10 cellular contexts compared by ENCODE assay signal in the genomic region with DNA sequence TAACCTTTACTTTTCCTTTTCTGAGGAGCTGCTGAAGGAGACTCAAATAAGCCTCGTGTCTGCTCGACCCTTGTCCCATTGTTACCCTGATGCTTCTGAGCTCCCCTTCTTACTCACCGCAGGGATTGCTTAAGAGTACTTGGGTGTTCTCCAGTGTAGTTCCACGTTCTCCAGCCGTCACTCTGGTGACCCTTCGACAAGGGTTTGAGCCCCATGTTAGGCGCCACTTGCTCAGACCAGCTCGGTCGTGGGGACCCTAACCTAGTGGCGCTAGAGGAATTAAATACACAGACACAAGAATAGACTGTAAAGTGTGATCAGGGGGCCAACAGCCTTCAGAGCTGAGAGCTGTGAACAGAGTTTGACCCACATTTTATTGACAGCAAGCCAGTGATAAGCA. TPM values are rescaled to one million over a fixed set of nuclear protein-coding genes. Genes with fewer than 3 reads are reported as not detected.
DNase-seq lines count a peak whose midpoint lies in the region; ATAC-seq, FAIRE-seq and TF ChIP-seq lines count a peak whose summit lies in the region.
"Had no signal": no experiment of that assay in that cellular context is flagged by ENCODE, and none has a peak within 500 bp of the region (broad histone marks: within the 10 kb centered on the region; RNA-seq: fewer than 3 reads in every experiment).

No MANE protein-coding gene starts in this region.

- H2BK20ac ChIP-seq in H9 (ENCODE audit: low read depth, low read length, poor library complexity, severe bottlenecking): no peak overlapping the region

- H2BK5ac ChIP-seq in H9 (ENCODE audit: insufficient read length, low read length): no peak overlapping the region

- no peak overlapping the region for H3K9ac ChIP-seq in H9 (ENCODE audit: extremely low read depth, insufficient read length, low read length)
- no peak overlapping the region for H3K9ac ChIP-seq in astrocyte (ENCODE audit: low read length)

- H3K4me2 ChIP-seq in H9 (ENCODE audit: insufficient read depth, insufficient read length, low read length): no peak overlapping the region
- no peak overlapping the region for H3K4me2 ChIP-seq in astrocyte (ENCODE audit: low read length)
- H3K4me2 ChIP-seq: hepatocyte had no signal

- no peaks in the 10 kb centered on the region for H4K20me1 ChIP-seq in H9 (ENCODE audit: control insufficient read depth, insufficient read depth, insufficient read length)
- H4K20me1 ChIP-seq in astrocyte (ENCODE audit: insufficient read depth, low read length): no peaks in the 10 kb centered on the region

- no peak overlapping the region for H2BK12ac ChIP-seq in H9 (ENCODE audit: insufficient read length, low read depth, low read length)

- peak; percentile 14 to 49 (median 24) for DNase-seq in NCI-H1417 (lab: John Stamatoyannopoulos, UW)
- DNase-seq in NCI-H1417 treated with DMSO at 0.1 percent for 48 hours (lab: John Stamatoyannopoulos, UW): no peak
- peak; percentile 51 for DNase-seq in H9
- DNase-seq in astrocyte (ENCODE audit: low read depth): peak; percentile 39
- DNase-seq in left kidney (ENCODE audit: low read depth, low spot score): peak; percentile 41
- DNase-seq in esophagus squamous epithelium (lab: John Stamatoyannopoulos, UW): no peak
- DNase-seq: NCI-H146 had no signal

- H3K4ac ChIP-seq in H9 (ENCODE audit: low read depth, low read length): no peak overlapping the region

- peaks cover 2% of the 10 kb centered on the region for H3K79me1 ChIP-seq in H9 (ENCODE audit: insufficient read depth, low read depth, low read length, poor library complexity, severe bottlenecking)

- no peak for ATAC-seq in HG03457 (IDR thresholded peaks at IDR 0.05; ENCODE audit: unreplicated experiment)
- ATAC-seq in GM18519 (IDR thresholded peaks at IDR 0.05; ENCODE audit: low FRiP score, unreplicated experiment): no peak

- no peak overlapping the region for H3K14ac ChIP-seq in H9 (ENCODE audit: insufficient read depth, low read length)

- H3K4me3 Mint-ChIP-seq in H9: no peak overlapping the region
- no peak overlapping the region for H3K4me3 Mint-ChIP-seq in astrocyte (ENCODE audit: unreplicated experiment)

- H3K9me3 ChIP-seq in H9 (ENCODE audit: control insufficient read depth, low read depth, low read length): peaks cover 69% of the 10 kb centered on the region
- H3K9me3 ChIP-seq in astrocyte (ENCODE audit: insufficient read depth, low read depth, low read length): peaks cover 33% of the 10 kb centered on the region
- peaks cover 13 to 99% (median 78%) of the 10 kb centered on the region in 3 donors for H3K9me3 ChIP-seq in esophagus squamous epithelium

- no peak overlapping the region for H2BK15ac ChIP-seq in H9 (ENCODE audit: low read depth, low read length)

- no peak overlapping the region for H4K91ac ChIP-seq in H9 (ENCODE audit: insufficient read length, low read depth, low read length)

- no peak overlapping the region for H3K27ac Mint-ChIP-seq in H9
- no peak overlapping the region for H3K27ac Mint-ChIP-seq in astrocyte (ENCODE audit: unreplicated experiment)

- H3K27ac ChIP-seq in H9 (ENCODE audit: insufficient read length, low read depth, low read length): no peak overlapping the region
- H3K27ac ChIP-seq in astrocyte (ENCODE audit: low read depth, low read length): no peak overlapping the region
- no peak overlapping the region for H3K27ac ChIP-seq in esophagus squamous epithelium
- H3K27ac ChIP-seq: hepatocyte had no signal

- FAIRE-seq in astrocyte (lab: Jason Lieb, UNC): no peak

- no peaks in the 10 kb centered on the region for H3K27me3 ChIP-seq in H9 (ENCODE audit: insufficient read depth, low read length)
- H3K27me3 ChIP-seq in astrocyte (ENCODE audit: insufficient read depth, low read length): no peaks in the 10 kb centered on the region
- H3K27me3 ChIP-seq in esophagus squamous epithelium: no peaks in the 10 kb centered on the region
- H3K27me3 ChIP-seq: hepatocyte had no signal

- H2AFZ ChIP-seq in H9 (ENCODE audit: low read length) (no peak overlapping the region), astrocyte (ENCODE audit: low read depth, low read length) (no peak overlapping the region)
- H2AFZ ChIP-seq: hepatocyte had no signal

- H4K8ac ChIP-seq in H9 (replicated peaks; ENCODE audit: insufficient read length, low read depth, low read length): no peak overlapping the region

- no peak overlapping the region for H3T11ph ChIP-seq in H9 (ENCODE audit: low read length)

- H3K36me3 ChIP-seq in astrocyte (ENCODE audit: insufficient read depth, low read length) (peaks cover 6% of the 10 kb centered on the region), esophagus squamous epithelium (peaks cover 0 to 99% (median 5%) of the 10 kb centered on the region in 3 donors)

- no peak overlapping the region for H2AK5ac ChIP-seq in H9 (ENCODE audit: insufficient read length, low read length)

- H3K36me3 Mint-ChIP-seq in H9 (ENCODE audit: insufficient read depth in 1 of 3, low read depth in 3 of 3) (peaks cover 88 to 94% (median 93%) of the 10 kb centered on the region in 3 experiments), astrocyte (ENCODE audit: low read depth, unreplicated experiment) (peaks cover 75% of the 10 kb centered on the region)

- TF ChIP-seq POLR2A in esophagus squamous epithelium (IDR thresholded peaks at IDR 0.05): no peak

- H3K23me2 ChIP-seq in H9 (ENCODE audit: insufficient read length, low read depth, low read length, poor library complexity, severe bottlenecking): no peaks in the 10 kb centered on the region

- H3K79me2 ChIP-seq in H9 (ENCODE audit: insufficient read depth, low read length): no peaks in the 10 kb centered on the region
- no peaks in the 10 kb centered on the region for H3K79me2 ChIP-seq in astrocyte (ENCODE audit: insufficient read depth, low read length)
- H3K79me2 ChIP-seq: hepatocyte had no signal

- WGBS in H9 (ENCODE audit: extremely low coverage, insufficient read length, low lambda C conversion rate): no CpG with 5 or more reads among the region's 10 CpGs
- 94 to 95% methylated on average over 6 to 9 of the region's 10 CpGs for WGBS in esophagus squamous epithelium, 2 donors

- no peak overlapping the region for H3K56ac ChIP-seq in H9 (ENCODE audit: insufficient read length, low read depth, low read length)

- no peak overlapping the region for H2BK120ac ChIP-seq in H9 (ENCODE audit: low read depth, low read length, poor library complexity, severe bottlenecking)

- no peak overlapping the region for H3K23ac ChIP-seq in H9 (ENCODE audit: insufficient read length, low read depth, low read length)

- H4K5ac ChIP-seq in H9 (ENCODE audit: insufficient read length, low read depth, low read length): no peak overlapping the region

- H3K9me3 Mint-ChIP-seq in H9 (peaks cover 76 to 78% of the 10 kb centered on the region in 2 experiments), astrocyte (ENCODE audit: unreplicated experiment) (peaks cover 41% of the 10 kb centered on the region)

- H3K27me3 Mint-ChIP-seq in H9 (ENCODE audit: low read depth): peaks cover 6% of the 10 kb centered on the region
- H3K27me3 Mint-ChIP-seq in astrocyte (ENCODE audit: low read depth, unreplicated experiment): no peaks in the 10 kb centered on the region

- TF ChIP-seq CTCF in H9 (conservative IDR thresholded peaks at IDR 0.05): no peak
- no peak for TF ChIP-seq CTCF in astrocyte (IDR thresholded peaks at IDR 0.05; ENCODE audit: insufficient read depth, low read depth, low read length)
- TF ChIP-seq CTCF in esophagus squamous epithelium (IDR thresholded peaks at IDR 0.05): no peak

- H3K4me1 Mint-ChIP-seq in H9: no peaks in the 10 kb centered on the region
- no peaks in the 10 kb centered on the region for H3K4me1 Mint-ChIP-seq in astrocyte (ENCODE audit: low read depth, unreplicated experiment)

- no peak overlapping the region for H3K18ac ChIP-seq in H9 (ENCODE audit: insufficient read length, low read depth, low read length)

- H3K4me1 ChIP-seq in H9 (ENCODE audit: insufficient read depth, low read length) (no peaks in the 10 kb centered on the region), astrocyte (ENCODE audit: insufficient read depth, low read length) (no peaks in the 10 kb centered on the region), esophagus squamous epithelium (no peaks in the 10 kb centered on the region)

- intact Hi-C loops in esophagus squamous epithelium (cut with DNase I): no loop called here

- H3K4me3 ChIP-seq in astrocyte (ENCODE audit: insufficient read depth, low read depth, low read length) (no peak overlapping the region), esophagus squamous epithelium (peak overlapping the region in 1 of 4 donors; percentile 2)
- H3K4me3 ChIP-seq: hepatocyte had no signal

RNA-seq across cellular contexts. Expression of a gene that starts 10.3 kb away (rescaled TPM):
- total RNA-seq in H9 (2021) (39.2 and 42.5 TPM in 2 replicates), astrocyte (8.8 and 12.6 TPM in 2 replicates), esophagus squamous epithelium (1 to 10 TPM; 4.8 to 9.2 (median 6.8) TPM)

RNA-seq across cellular contexts. Expression of a gene that starts 28.8 kb away (rescaled TPM):
- 5.9 and 6.4 TPM in 2 replicates for total RNA-seq in H9 (2021)
- 5.7 and 5.8 TPM in 2 replicates for total RNA-seq in astrocyte
- under 1 TPM in 3 of 4 donors, not detected in 1; 0.15 to 0.95 (median 0.15) TPM for total RNA-seq in esophagus squamous epithelium

RNA-seq across cellular contexts. Expression of a gene that starts 37.9 kb away (rescaled TPM):
- total RNA-seq in H9 (2021): 31.4 and 33.6 TPM in 2 replicates
- total RNA-seq in astrocyte: 13.2 and 16.5 TPM in 2 replicates
- 1 to 10 TPM; 2.5 to 8.4 (median 3.9) TPM for total RNA-seq in esophagus squamous epithelium

Comparison
In these comparisons a context has a peak if more than half of its experiments do, and no peak if none do; other contexts are left out.
1. DNase-seq: peak in NCI-H1417 (3 of 3), H9 (single experiment), astrocyte (single experiment) and left kidney (single experiment); none in NCI-H1417 treated with DMSO at 0.1 percent for 48 hours (single experiment) and esophagus squamous epithelium (single experiment).